Comparison of ENCODE assay signal across 21 cellular contexts in genomic region chr11:129728571-129728970, GRCh38.
DNase-seq lines count a peak whose midpoint lies in the region; ATAC-seq, FAIRE-seq and TF ChIP-seq lines count a peak whose summit lies in the region.
"Had no signal": no experiment of that assay in that cellular context is flagged by ENCODE, and none has a peak within 500 bp of the region (broad histone marks: within the 10 kb centered on the region; RNA-seq: fewer than 3 reads in every experiment).

No MANE protein-coding gene starts in this region.

- peak overlapping the region; percentile 56 for H3K27ac Mint-ChIP-seq in Calu3 (ENCODE audit: unreplicated experiment)
- H3K27ac Mint-ChIP-seq: activated CD8-positive, alpha-beta T cell treated with anti-CD3 and anti-CD28 coated beads, Interleukin-2, amount 10 ng/mL, durations not matched to agents 7 days and 5 days; brain had no signal

- TF ChIP-seq CTCF in Calu3 (IDR thresholded peaks at IDR 0.05; ENCODE audit: unreplicated experiment) (no peak), D721Med (IDR thresholded peaks at IDR 0.05; ENCODE audit: insufficient read depth, missing control alignments) (no peak)

- no peaks in the 10 kb centered on the region for H3K36me3 Mint-ChIP-seq in Calu3 (ENCODE audit: insufficient read depth, unreplicated experiment)
- H3K36me3 Mint-ChIP-seq: brain had no signal

- H3K36me3 ChIP-seq in H7 (replicated peaks; ENCODE audit: control insufficient read depth, insufficient read depth, low read length) = no peaks in the 10 kb centered on the region
- H3K36me3 ChIP-seq: tibial nerve had no signal

- no peaks in the 10 kb centered on the region for H3K27me3 ChIP-seq in H7 (ENCODE audit: control insufficient read depth, insufficient read depth, low read length)
- H3K27me3 ChIP-seq: tibial nerve had no signal

- intact Hi-C loops in Calu3 (cut with micrococcal nuclease; ENCODE audit: unreplicated experiment) = no loop called here
- intact Hi-C loops in left colon (cut with DNase I, micrococcal nuclease) = no loop called here

- ATAC-seq in left colon (peak; percentile 34), GM19397 (IDR thresholded peaks at IDR 0.05; ENCODE audit: unreplicated experiment) (no peak), HG02973 (IDR thresholded peaks at IDR 0.05; ENCODE audit: unreplicated experiment) (no peak)
- ATAC-seq: activated CD8-positive, alpha-beta T cell treated with anti-CD3 and anti-CD28 coated beads, Interleukin-2, amount 10 ng/mL, durations not matched to agents 7 days and 5 days; psoas muscle; Right ventricle myocardium inferior had no signal

- H3K4me3 ChIP-seq in H7 (ENCODE audit: insufficient read depth, low read depth, low read length) = no peak overlapping the region
- H3K4me3 ChIP-seq: psoas muscle, tibial nerve had no signal

- CTCF ChIA-PET in Calu3 (lab: Charles Lee) = interaction anchor here (1.0 kb wide), 1 partner anchor 22 kb away, joined by 3 read pairs; no protein-coding TSS in a partner anchor

- peaks cover 51% of the 10 kb centered on the region for H3K4me1 Mint-ChIP-seq in Calu3 (ENCODE audit: low read depth, unreplicated experiment)
- H3K4me1 Mint-ChIP-seq: brain had no signal

- DNase-seq in Calu3 = peak; percentile 45
- DNase-seq in NCI-H1417 (lab: John Stamatoyannopoulos, UW) = peak; percentile 58 to 98 (median 90)
- DNase-seq in NCI-H748 (lab: John Stamatoyannopoulos, UW; ENCODE audit: unreplicated experiment) = peak; percentile 87
- DNase-seq in left colon = no peak
- DNase-seq in H7 = no peak
- no peak for DNase-seq in D721Med (ENCODE audit: insufficient read length, low spot score)
- DNase-seq: activated CD8-positive, alpha-beta T cell treated with anti-CD3 and anti-CD28 coated beads, Interleukin-2, amount 10 ng/mL, durations not matched to agents 7 days and 5 days; activated effector memory CD4-positive, alpha-beta T cell treated with Interleukin-2 at 50 U/mL for 16 hours; DND-41; effector CD4-positive, alpha-beta T cell; IMR-90; NCI-H446 treated with DMSO at 0.1 percent for 48 hours; psoas muscle; stimulated activated CD4-positive, alpha-beta T cell treated with anti-CD3 and anti-CD28 coated beads, Interleukin-1b, Interleukin-23, amount 100 ng/mL, for 48 hours; stimulated activated CD8-positive, alpha-beta memory T cell treated with anti-CD3 and anti-CD28 coated beads, Interleukin-4, amount 100 ng/mL, for 48 hours; T1000 had no signal

- H3K9me3 Mint-ChIP-seq in Calu3 (ENCODE audit: low read depth, unreplicated experiment) = no peaks in the 10 kb centered on the region
- H3K9me3 Mint-ChIP-seq: brain had no signal

- no peak for FAIRE-seq in D721Med (lab: Jason Lieb, UNC)

- BruUV-seq in Calu3 (replicated peaks; lab: Mats Ljungman, UMichigan) = no TSS peak

- peaks cover 12% of the 10 kb centered on the region for H3K27me3 Mint-ChIP-seq in Calu3 (ENCODE audit: unreplicated experiment)

- H3K4me3 Mint-ChIP-seq in Calu3 (ENCODE audit: low read depth, unreplicated experiment) = peak overlapping the region; percentile 30
- H3K4me3 Mint-ChIP-seq: activated CD8-positive, alpha-beta T cell treated with anti-CD3 and anti-CD28 coated beads, Interleukin-2, amount 10 ng/mL, durations not matched to agents 7 days and 5 days; brain had no signal

Comparison
In these comparisons a context has a peak if more than half of its experiments do, and no peak if none do; other contexts are left out.
1. DNase-seq: peak in Calu3 (single experiment), NCI-H1417 (3 of 3) and NCI-H748 (single experiment); none in left colon (0 of 2), H7 (single experiment) and D721Med (single experiment).